Comparison of ENCODE assay signal across 17 cellular contexts in the genomic region with DNA sequence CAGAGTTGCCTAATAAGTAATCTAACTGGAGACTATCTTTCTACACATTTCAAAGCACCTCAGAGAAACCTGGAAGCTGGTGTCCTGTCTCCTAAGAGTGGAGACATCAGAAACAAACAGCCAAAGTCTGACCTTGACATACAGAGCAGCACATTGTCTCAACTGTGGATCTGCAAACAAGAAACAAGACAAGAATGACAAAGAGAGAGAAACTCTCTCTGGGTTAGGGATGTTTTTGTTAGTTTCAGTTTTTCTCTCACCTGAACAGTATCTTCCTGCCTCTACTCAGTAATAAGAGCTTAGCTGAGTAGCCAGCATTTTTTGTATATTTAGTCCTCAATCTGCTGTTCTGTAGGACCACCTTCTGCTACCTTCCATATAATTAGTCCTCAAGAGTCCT. TPM values are rescaled to one million over a fixed set of nuclear protein-coding genes. Genes with fewer than 3 reads are reported as not detected.
DNase-seq lines count a peak whose midpoint lies in the region; ATAC-seq and TF ChIP-seq lines count a peak whose summit lies in the region.
"Had no signal": no experiment of that assay in that cellular context is flagged by ENCODE, and none has a peak within 500 bp of the region (broad histone marks: within the 10 kb centered on the region; RNA-seq: fewer than 3 reads in every experiment).

No MANE protein-coding gene starts in this region.

- no peaks in the 10 kb centered on the region for H3K27me3 ChIP-seq in CD8-positive, alpha-beta T cell (ENCODE audit: insufficient read depth, low read length)

- H3K9ac ChIP-seq in SK-N-MC (ENCODE audit: insufficient read length): peak overlapping the region; percentile 59

- peaks cover 13% of the 10 kb centered on the region for H3K9me3 Mint-ChIP-seq in activated T-cell treated with anti-CD3 and anti-CD28 coated beads, Interleukin-2, amount 50 U/mL, for 24 hours
- H3K9me3 Mint-ChIP-seq in CD8-positive, alpha-beta T cell: no peaks in the 10 kb centered on the region

- H3K4me3 Mint-ChIP-seq in activated T-cell treated with anti-CD3 and anti-CD28 coated beads, Interleukin-2, amount 50 U/mL, for 24 hours: no peak overlapping the region
- no peak overlapping the region for H3K4me3 Mint-ChIP-seq in CD8-positive, alpha-beta T cell
- H3K4me3 Mint-ChIP-seq: CD14-positive monocyte; CD8-positive, alpha-beta memory T cell; GM23338; IgD-negative memory B cell had no signal

- no peaks in the 10 kb centered on the region for H3K36me3 ChIP-seq in CD8-positive, alpha-beta T cell (ENCODE audit: insufficient read depth, low read length)
- H3K36me3 ChIP-seq in SK-N-MC (ENCODE audit: insufficient read depth, low read length): peaks cover 19% of the 10 kb centered on the region

- no peak for ATAC-seq in CD8-positive, alpha-beta T cell
- ATAC-seq: A549, GM23338 had no signal

- H3K27me3 Mint-ChIP-seq in activated T-cell treated with anti-CD3 and anti-CD28 coated beads, Interleukin-2, amount 50 U/mL, for 24 hours: peaks cover 5% of the 10 kb centered on the region
- peaks cover 3% of the 10 kb centered on the region for H3K27me3 Mint-ChIP-seq in CD8-positive, alpha-beta T cell (ENCODE audit: low read depth)
- H3K27me3 Mint-ChIP-seq: IgD-negative memory B cell had no signal

- H3K4me3 ChIP-seq in CD8-positive, alpha-beta T cell (ENCODE audit: low read depth, low read length): no peak overlapping the region
- H3K4me3 ChIP-seq in GM08714 (ENCODE audit: low read length) (peak overlapping the region; percentile 26; the same call in 1 of the 2 replicates), SK-N-MC (peak overlapping the region; percentile 76)
- H3K4me3 ChIP-seq: A549, GM23338 had no signal

- H3K36me3 Mint-ChIP-seq in activated T-cell treated with anti-CD3 and anti-CD28 coated beads, Interleukin-2, amount 50 U/mL, for 24 hours (ENCODE audit: low read depth): peaks cover 58% of the 10 kb centered on the region
- H3K36me3 Mint-ChIP-seq in CD8-positive, alpha-beta T cell: peaks cover 59% of the 10 kb centered on the region

- no peaks in the 10 kb centered on the region for H3K9me3 ChIP-seq in CD8-positive, alpha-beta T cell (ENCODE audit: low read length)
- H3K9me3 ChIP-seq in SK-N-MC (ENCODE audit: low read depth, low read length): no peaks in the 10 kb centered on the region
- H3K9me3 ChIP-seq: Caco-2 had no signal

- POLR2A ChIA-PET in CD8-positive, alpha-beta T cell (lab: Charles Lee): no interaction called here

- no peak for TF ChIP-seq CTCF in CD8-positive, alpha-beta T cell (IDR thresholded peaks at IDR 0.05)

- no peak for DNase-seq in activated T-cell treated with anti-CD3 and anti-CD28 coated beads, Interleukin-2, amount 50 U/mL, for 24 hours
- no peak for DNase-seq in activated T-cell treated with anti-CD3 and anti-CD28 coated beads, Interleukin-2, amount 50 U/mL, for 48 hours
- no peak for DNase-seq in CD8-positive, alpha-beta T cell
- DNase-seq in SK-N-MC (ENCODE audit: low read depth, low spot score) (no peak), NCI-H146 treated with DMSO at 0.1 percent for 48 hours (lab: John Stamatoyannopoulos, UW; ENCODE audit: unreplicated experiment) (no peak), NCI-H187 treated with DMSO at 0.1 percent for 48 hours (lab: John Stamatoyannopoulos, UW) (no peak), SW480 (ENCODE audit: low spot score) (no peak)
- DNase-seq: Caco-2; CD8-positive, alpha-beta memory T cell; DND-41; GDM1; H7 had no signal

- H3K27ac ChIP-seq in CD8-positive, alpha-beta T cell (ENCODE audit: low read depth, low read length): no peak overlapping the region
- H3K27ac ChIP-seq in SK-N-MC: peak overlapping the region; percentile 95
- H3K27ac ChIP-seq: A549 had no signal

- H3K4me1 ChIP-seq in CD8-positive, alpha-beta T cell (ENCODE audit: insufficient read depth, low read length): peaks cover 6% of the 10 kb centered on the region
- H3K4me1 ChIP-seq: A549, Caco-2 had no signal

- H3K4me1 Mint-ChIP-seq in activated T-cell treated with anti-CD3 and anti-CD28 coated beads, Interleukin-2, amount 50 U/mL, for 24 hours (ENCODE audit: low read depth): peaks cover 21% of the 10 kb centered on the region
- H3K4me1 Mint-ChIP-seq in CD8-positive, alpha-beta T cell (ENCODE audit: low read depth): peaks cover 18% of the 10 kb centered on the region
- H3K4me1 Mint-ChIP-seq: GM23338 had no signal

- intact Hi-C loops in CD8-positive, alpha-beta T cell (cut with DNase I, micrococcal nuclease): no loop called here

- H3K27ac Mint-ChIP-seq in activated T-cell treated with anti-CD3 and anti-CD28 coated beads, Interleukin-2, amount 50 U/mL, for 24 hours: peak overlapping the region; percentile 10
- H3K27ac Mint-ChIP-seq in CD8-positive, alpha-beta T cell: peak overlapping the region; percentile 63
- H3K27ac Mint-ChIP-seq: GM23338 had no signal

- CTCF ChIA-PET in CD8-positive, alpha-beta T cell (lab: Charles Lee): no interaction called here

RNA-seq across cellular contexts. Expression of gene ZNF597, which starts 8.9 kb away (rescaled TPM):
- 1 to 10 TPM; 4.5 to 4.6 TPM for total RNA-seq in CD8-positive, alpha-beta T cell

RNA-seq across cellular contexts. Expression of gene NAA60, which starts 9.1 kb away (rescaled TPM):
- total RNA-seq in CD8-positive, alpha-beta T cell: 10 to 100 TPM; 45.4 to 48.0 TPM

RNA-seq across cellular contexts. Expression of gene ZNF174, which starts 33.4 kb away (rescaled TPM):
- 1 to 10 TPM; 4.5 to 6.4 TPM for total RNA-seq in CD8-positive, alpha-beta T cell

RNA-seq across cellular contexts. Expression of gene ZSCAN32, which starts 33.6 kb away (rescaled TPM):
- total RNA-seq in CD8-positive, alpha-beta T cell: 10 to 100 TPM; 10.4 to 12.7 TPM
